ENCODE assay signal across 8 cellular contexts in genomic region chr15:78265137-78265460, GRCh38. TPM values are rescaled to one million over a fixed set of nuclear protein-coding genes. Genes with fewer than 3 reads are reported as not detected.
DNase-seq lines count a peak whose midpoint lies in the region; ATAC-seq and TF ChIP-seq lines count a peak whose summit lies in the region.

No MANE protein-coding gene starts in this region.

- H3K27me3 Mint-ChIP-seq in dendritic cell treated with granulocyte-macrophage colony-stimulating factor and Interleukin-4, amounts not matched to agents 40 ng/mL and 50 ng/mL, for 4 days = no peaks in the 10 kb centered on the region

- peaks cover 17% of the 10 kb centered on the region for H3K36me3 Mint-ChIP-seq in dendritic cell treated with granulocyte-macrophage colony-stimulating factor and Interleukin-4, amounts not matched to agents 40 ng/mL and 50 ng/mL, for 4 days (ENCODE audit: low read depth)

- H3K27me3 ChIP-seq in mucosa of rectum (ENCODE audit: control insufficient read depth in 2 of 2, insufficient read depth in 2 of 2, low read length in 2 of 2) = no peaks in the 10 kb centered on the region
- H3K27me3 ChIP-seq in vagina = no peaks in the 10 kb centered on the region

- H3K36me3 ChIP-seq in mucosa of rectum (ENCODE audit: control insufficient read depth in 2 of 2, insufficient read depth in 2 of 2, low read length in 2 of 2) (peaks cover 0 to 6% of the 10 kb centered on the region in 2 donors), vagina (no peaks in the 10 kb centered on the region)

- intact Hi-C loops in Right ventricle myocardium superior (cut with DNase I) (no loop called here), Right ventricle myocardium inferior (cut with DNase I) (no loop called here), vagina (cut with DNase I) (no loop called here)
- intact Hi-C loops in dendritic cell treated with granulocyte-macrophage colony-stimulating factor and Interleukin-4, amounts not matched to agents 40 ng/mL and 50 ng/mL, for 4 days (cut with micrococcal nuclease) = no loop called here

- peaks cover 23% of the 10 kb centered on the region for H3K4me1 Mint-ChIP-seq in dendritic cell treated with granulocyte-macrophage colony-stimulating factor and Interleukin-4, amounts not matched to agents 40 ng/mL and 50 ng/mL, for 4 days (ENCODE audit: low read depth)

- peak overlapping the region; percentile 77 to 81 for H3K9ac ChIP-seq in mucosa of rectum (ENCODE audit: low read depth in 1 of 2, low read length in 2 of 2)

- no peaks in the 10 kb centered on the region for H3K9me3 Mint-ChIP-seq in dendritic cell treated with granulocyte-macrophage colony-stimulating factor and Interleukin-4, amounts not matched to agents 40 ng/mL and 50 ng/mL, for 4 days

- DNase-seq in Right ventricle myocardium superior = no peak
- DNase-seq in Right ventricle myocardium inferior (ENCODE audit: missing footprints) = no peak
- no peak for DNase-seq in vagina (ENCODE audit: extremely low spot score in 2 of 2)
- no peak for DNase-seq in NCI-H1105 treated with DMSO at 0.1 percent for 48 hours (lab: John Stamatoyannopoulos, UW)
- DNase-seq in stimulated activated CD4-positive, alpha-beta T cell treated with anti-CD3 and anti-CD28 coated beads, Interleukin-2, amount 100 ng/mL, for 24 hours = no peak

- TF ChIP-seq CTCF in vagina (IDR thresholded peaks at IDR 0.05) = no peak

- ATAC-seq in Right ventricle myocardium superior (ENCODE audit: poor library complexity) (peak; percentile 1), Right ventricle myocardium inferior (no peak), GM19324 (IDR thresholded peaks at IDR 0.05; ENCODE audit: low FRiP score, unreplicated experiment) (no peak)

- no peak for TF ChIP-seq POLR2A in vagina (IDR thresholded peaks at IDR 0.05)

- H3K9me3 ChIP-seq in mucosa of rectum (ENCODE audit: control insufficient read depth in 2 of 2, low read length in 2 of 2) (no peaks in the 10 kb centered on the region), vagina (no peaks in the 10 kb centered on the region)

- H3K27ac ChIP-seq in mucosa of rectum (ENCODE audit: low read depth in 2 of 2, low read length in 2 of 2) (peak overlapping the region; percentile 48 to 83), vagina (peak overlapping the region; percentile 89)

- H3K4me1 ChIP-seq in mucosa of rectum (ENCODE audit: control insufficient read depth in 2 of 2, insufficient read depth in 2 of 2, low read length in 2 of 2) (peaks cover 8 to 20% of the 10 kb centered on the region in 2 donors), vagina (peaks cover 27% of the 10 kb centered on the region)

- peak overlapping the region; percentile 67 to 81 for H3K4me3 ChIP-seq in mucosa of rectum (ENCODE audit: low read length in 2 of 2)
- peak overlapping the region; percentile 56 to 59 for H3K4me3 ChIP-seq in vagina

- peak overlapping the region; percentile 77 for H3K4me3 Mint-ChIP-seq in dendritic cell treated with granulocyte-macrophage colony-stimulating factor and Interleukin-4, amounts not matched to agents 40 ng/mL and 50 ng/mL, for 4 days

- peak overlapping the region; percentile 72 for H3K27ac Mint-ChIP-seq in dendritic cell treated with granulocyte-macrophage colony-stimulating factor and Interleukin-4, amounts not matched to agents 40 ng/mL and 50 ng/mL, for 4 days

RNA-seq across cellular contexts. Expression of gene DNAJA4, which starts 0.7 kb away (rescaled TPM):
- total RNA-seq in Right ventricle myocardium superior (79.9 TPM), Right ventricle myocardium inferior (125 TPM), vagina (26.5 TPM)

RNA-seq across cellular contexts. Expression of gene ACSBG1, which starts 30.7 kb away (rescaled TPM):
- total RNA-seq in Right ventricle myocardium superior = 0.38 TPM
- 0.14 TPM for total RNA-seq in Right ventricle myocardium inferior
- 3.4 TPM for total RNA-seq in vagina

RNA-seq across cellular contexts. Expression of gene SKIC8, which starts 34.3 kb away (rescaled TPM):
- total RNA-seq in Right ventricle myocardium superior (25.2 TPM), Right ventricle myocardium inferior (30.0 TPM), vagina (54.3 TPM)
